In genomic region chr7:152577339-152577738, GRCh38 we compare ENCODE assay signal across 16 cellular contexts.
DNase-seq lines count a peak whose midpoint lies in the region; ATAC-seq and TF ChIP-seq lines count a peak whose summit lies in the region.
"Had no signal": no experiment of that assay in that cellular context is flagged by ENCODE, and none has a peak within 500 bp of the region (broad histone marks: within the 10 kb centered on the region; RNA-seq: fewer than 3 reads in every experiment).

No MANE protein-coding gene starts in this region.

- no peaks in the 10 kb centered on the region for H3K27me3 Mint-ChIP-seq in naive thymus-derived CD4-positive, alpha-beta T cell

- peaks cover 15% of the 10 kb centered on the region for H3K4me1 ChIP-seq in SJCRH30
- H3K4me1 ChIP-seq in naive thymus-derived CD4-positive, alpha-beta T cell (ENCODE audit: control insufficient read depth in 2 of 2, insufficient read depth in 2 of 2, low read length in 2 of 2) = no peaks in the 10 kb centered on the region

- H3K27me3 ChIP-seq in SJCRH30 (no peaks in the 10 kb centered on the region), WERI-Rb-1 (ENCODE audit: insufficient read depth, low read depth, severe bottlenecking) (no peaks in the 10 kb centered on the region)
- H3K27me3 ChIP-seq in naive thymus-derived CD4-positive, alpha-beta T cell (ENCODE audit: control insufficient read depth in 2 of 2, insufficient read depth in 2 of 2, low read length in 2 of 2) = no peaks in the 10 kb centered on the region

- intact Hi-C loops in posterior vena cava (cut with DNase I) = no loop called here
- intact Hi-C loops in naive thymus-derived CD4-positive, alpha-beta T cell (cut with micrococcal nuclease) = no loop called here

- no peak overlapping the region for H3K27ac ChIP-seq in SJCRH30
- no peak overlapping the region for H3K27ac ChIP-seq in WERI-Rb-1
- H3K27ac ChIP-seq in naive thymus-derived CD4-positive, alpha-beta T cell (ENCODE audit: low read depth, low read length) = no peak overlapping the region

- DNase-seq in SJCRH30 = peak; percentile 70 to 79
- DNase-seq in WERI-Rb-1 = no peak
- DNase-seq in posterior vena cava (ENCODE audit: low spot score) = peak; percentile 25
- DNase-seq in ureter (ENCODE audit: low spot score) = no peak
- DNase-seq in naive thymus-derived CD4-positive, alpha-beta T cell = no peak
- DNase-seq in T-helper 2 cell = no peak
- DNase-seq: C1 segment of cervical spinal cord; Calu3; CD4-positive, alpha-beta memory T cell; COR-L47; DMS53; DMS79 treated with DMSO at 0.1 percent for 48 hours; GF-D8; H9 had no signal

- TF ChIP-seq CTCF in WERI-Rb-1 (IDR thresholded peaks at IDR 0.05; ENCODE audit: low read depth, low read length) = peak; percentile 29; the same call in 1 of the 2 replicates

- H3K4me1 Mint-ChIP-seq in naive thymus-derived CD4-positive, alpha-beta T cell = no peaks in the 10 kb centered on the region
- H3K4me1 Mint-ChIP-seq: CD4-positive, alpha-beta memory T cell; GM23338 had no signal

- H3K9me3 Mint-ChIP-seq in naive thymus-derived CD4-positive, alpha-beta T cell = peaks cover 0 to 2% (median 0%) of the 10 kb centered on the region in 11 donors
- H3K9me3 Mint-ChIP-seq: CD4-positive, alpha-beta memory T cell had no signal

- no peaks in the 10 kb centered on the region for H3K36me3 ChIP-seq in SJCRH30
- no peaks in the 10 kb centered on the region for H3K36me3 ChIP-seq in WERI-Rb-1
- no peaks in the 10 kb centered on the region for H3K36me3 ChIP-seq in naive thymus-derived CD4-positive, alpha-beta T cell (ENCODE audit: control insufficient read depth in 2 of 3, insufficient read depth in 3 of 3, low read length in 3 of 3)

- POLR2A ChIA-PET in naive thymus-derived CD4-positive, alpha-beta T cell (lab: Charles Lee) = no interaction called here

- H3K27ac Mint-ChIP-seq in naive thymus-derived CD4-positive, alpha-beta T cell = no peak overlapping the region
- H3K27ac Mint-ChIP-seq: CD4-positive, alpha-beta memory T cell; GM23338; H9 had no signal

- CTCF ChIA-PET in naive thymus-derived CD4-positive, alpha-beta T cell (lab: Charles Lee) = no interaction called here

- ATAC-seq in naive thymus-derived CD4-positive, alpha-beta T cell = no peak
- ATAC-seq: GM23338, HCT116 had no signal

- no peak overlapping the region for H3K4me3 Mint-ChIP-seq in naive thymus-derived CD4-positive, alpha-beta T cell
- H3K4me3 Mint-ChIP-seq: CD4-positive, alpha-beta memory T cell; GM23338; H9 had no signal

- no peak overlapping the region for H3K4me3 ChIP-seq in SJCRH30
- no peak overlapping the region for H3K4me3 ChIP-seq in WERI-Rb-1 (ENCODE audit: low read depth, low read length)
- no peak overlapping the region for H3K4me3 ChIP-seq in naive thymus-derived CD4-positive, alpha-beta T cell (ENCODE audit: low read length)
- H3K4me3 ChIP-seq: GM23338 had no signal

- H3K36me3 Mint-ChIP-seq in naive thymus-derived CD4-positive, alpha-beta T cell = no peaks in the 10 kb centered on the region
- H3K36me3 Mint-ChIP-seq: CD4-positive, alpha-beta memory T cell had no signal

- H3K9me3 ChIP-seq in SJCRH30 (replicated peaks) (no peaks in the 10 kb centered on the region), WERI-Rb-1 (ENCODE audit: severe bottlenecking) (no peaks in the 10 kb centered on the region)
- no peaks in the 10 kb centered on the region for H3K9me3 ChIP-seq in naive thymus-derived CD4-positive, alpha-beta T cell (ENCODE audit: control insufficient read depth in 2 of 3, low read length in 3 of 3)

Comparison
In these comparisons a context has a peak if more than half of its experiments do, and no peak if none do; other contexts are left out.
1. DNase-seq: peak in SJCRH30 (2 of 2) and posterior vena cava (single experiment); none in WERI-Rb-1 (single experiment), ureter (single experiment), naive thymus-derived CD4-positive, alpha-beta T cell (0 of 9) and T-helper 2 cell (0 of 5).